2 cellular contexts compared by ENCODE assay signal in genomic region chr11:104623518-104623917, GRCh38.
TF ChIP-seq lines count a peak whose summit lies in the region.

No MANE protein-coding gene starts in this region.

TF ChIP-seq in GM23338, 12 proteins besides CTCF, POLR2A, EP300 and RAD21:
- TF ChIP-seq ZNF331 (CRISPR knock-in tag; IDR thresholded peaks at IDR 0.05; ENCODE audit: low read depth) (no peak), STAT1 (IDR thresholded peaks at IDR 0.05; ENCODE audit: unreplicated experiment) (no peak), REST (IDR thresholded peaks at IDR 0.05; ENCODE audit: unreplicated experiment) (no peak), JUNB (IDR thresholded peaks at IDR 0.05; ENCODE audit: unreplicated experiment) (no peak), ETS1 (IDR thresholded peaks at IDR 0.05) (no peak)

TF ChIP-seq in H1, 55 proteins besides CTCF, POLR2A, EP300 and RAD21:
- TF ChIP-seq GTF2F1 (IDR thresholded peaks at IDR 0.05; ENCODE audit: borderline replicate concordance, low read depth, low read length), result no peak
- no peak for TF ChIP-seq RFX5 (IDR thresholded peaks at IDR 0.05; ENCODE audit: borderline replicate concordance, low read depth, low read length)
- no peak for TF ChIP-seq BCL11A (IDR thresholded peaks at IDR 0.05; ENCODE audit: low read depth in 2 of 2, low read length in 2 of 2)
- TF ChIP-seq EZH2 (IDR thresholded peaks at IDR 0.05; ENCODE audit: low read depth, low read length, severe bottlenecking), result no peak
- no peak for TF ChIP-seq SRF (IDR thresholded peaks at IDR 0.05; ENCODE audit: low read depth, low read length)
- no peak for TF ChIP-seq HDAC6 (IDR thresholded peaks at IDR 0.05; ENCODE audit: low read depth, low read length)
- no peak for TF ChIP-seq GABPA (IDR thresholded peaks at IDR 0.05; ENCODE audit: borderline replicate concordance, insufficient read depth, low read length)
- no peak for TF ChIP-seq RBBP5 (IDR thresholded peaks at IDR 0.05; ENCODE audit: borderline replicate concordance, low read depth, low read length)
- no peak for TF ChIP-seq USF2 (IDR thresholded peaks at IDR 0.05; ENCODE audit: low read length)
- TF ChIP-seq CHD2 (IDR thresholded peaks at IDR 0.05; ENCODE audit: low read length), result no peak
- TF ChIP-seq KDM4A (IDR thresholded peaks at IDR 0.05; ENCODE audit: low read depth, low read length, severe bottlenecking), result no peak
- TF ChIP-seq YY1 (IDR thresholded peaks at IDR 0.05; ENCODE audit: low read depth, low read length), result no peak
- TF ChIP-seq TCF12 (IDR thresholded peaks at IDR 0.05; ENCODE audit: low read depth, low read length), result no peak
- TF ChIP-seq MAFK (IDR thresholded peaks at IDR 0.05; ENCODE audit: low read depth, low read length), result no peak
- TF ChIP-seq CBX5 (IDR thresholded peaks at IDR 0.05; ENCODE audit: low read depth, low read length), result no peak
- no peak for TF ChIP-seq E2F6 (IDR thresholded peaks at IDR 0.05)
- no peak for TF ChIP-seq BRCA1 (IDR thresholded peaks at IDR 0.05; ENCODE audit: low read depth, low read length)
- TF ChIP-seq SIRT6 (IDR thresholded peaks at IDR 0.05; ENCODE audit: low read length), result no peak
